8 cellular contexts compared by ENCODE assay signal in genomic region chr6:11232177-11232967, GRCh38. TPM values are rescaled to one million over a fixed set of nuclear protein-coding genes. Genes with fewer than 3 reads are reported as not detected.
DNase-seq lines count a peak whose midpoint lies in the region; ATAC-seq and TF ChIP-seq lines count a peak whose summit lies in the region.

Gene NEDD9 (minus strand): TSS chr6:11232668. CDS start chr6:11232515, 153 bp downstream.

- no peaks in the 10 kb centered on the region for H3K9me3 ChIP-seq in duodenal mucosa (ENCODE audit: control insufficient read depth in 1 of 2, low read length in 2 of 2)
- H3K9me3 ChIP-seq in right lobe of liver = no peaks in the 10 kb centered on the region

- TF ChIP-seq CTCF in right lobe of liver (IDR thresholded peaks at IDR 0.05) = peak in 1 of 4 donors; percentile 11

- DNase-seq in CD1c-positive myeloid dendritic cell (ENCODE audit: extremely low spot score) (peak; percentile 98), NCI-H82 treated with DMSO at 0.1 percent for 48 hours (lab: John Stamatoyannopoulos, UW; ENCODE audit: unreplicated experiment) (peak; percentile 75), right lobe of liver (peak; percentile 98 to 99 (median 99))
- peak; percentile 98 for DNase-seq in activated CD4-positive, alpha-beta memory T cell treated with anti-CD3 and anti-CD28 coated beads for 36 hours
- DNase-seq in stimulated activated CD4-positive, alpha-beta T cell treated with anti-CD3 and anti-CD28 coated beads, Interleukin-4, amount 100 ng/mL, for 4 hours = peak; percentile 88 to 96

- intact Hi-C loops in activated CD4-positive, alpha-beta memory T cell treated with anti-CD3 and anti-CD28 coated beads for 36 hours (cut with micrococcal nuclease) = loop anchor here (1.0 to 10.0 kb wide), 15 partner anchors 8 to 482 kb away; partner anchors contain the start of gene SMIM13
- intact Hi-C loops in right lobe of liver (cut with DNase I) = no loop called here

- POLR2A ChIA-PET in activated CD4-positive, alpha-beta memory T cell treated with anti-CD3 and anti-CD28 coated beads for 36 hours (lab: Charles Lee) = interaction anchor here (0.5 to 4.2 kb wide), 20 partner anchors 9 to 228 kb away, joined by 3 to 51 read pairs (median 4); no protein-coding TSS in a partner anchor

- peaks cover 8% of the 10 kb centered on the region for H3K36me3 Mint-ChIP-seq in activated CD4-positive, alpha-beta memory T cell treated with anti-CD3 and anti-CD28 coated beads for 36 hours

- ATAC-seq in GM19438 (IDR thresholded peaks at IDR 0.05; ENCODE audit: low read depth, unreplicated experiment) = peak; percentile 95
- ATAC-seq in HG03575 (IDR thresholded peaks at IDR 0.05; ENCODE audit: extremely low read depth, insufficient number of reproducible peaks, low FRiP score, unreplicated experiment) = peak; percentile 87
- peak; percentile 94 to 98 (median 97) for ATAC-seq in right lobe of liver

- peak; percentile 100 for TF ChIP-seq POLR2A in right lobe of liver (IDR thresholded peaks at IDR 0.05)

- H3K27me3 ChIP-seq in duodenal mucosa (ENCODE audit: control insufficient read depth in 1 of 2, insufficient read depth in 2 of 2, low read length in 2 of 2) = no peaks in the 10 kb centered on the region
- no peaks in the 10 kb centered on the region for H3K27me3 ChIP-seq in right lobe of liver

- H3K4me1 ChIP-seq in duodenal mucosa (ENCODE audit: control insufficient read depth in 1 of 2, insufficient read depth in 2 of 2, low read length in 2 of 2) = peaks cover 28 to 29% of the 10 kb centered on the region in 2 donors
- peaks cover 0 to 17% (median 0%) of the 10 kb centered on the region in 4 donors for H3K4me1 ChIP-seq in right lobe of liver

- peak within 1 kb of the TSS; percentile 86 to 96 for H3K9ac ChIP-seq in duodenal mucosa (ENCODE audit: low read depth in 1 of 2, low read length in 2 of 2)

- H3K27ac Mint-ChIP-seq in activated CD4-positive, alpha-beta memory T cell treated with anti-CD3 and anti-CD28 coated beads for 36 hours = peak within 1 kb of the TSS; percentile 96

- no peaks in the 10 kb centered on the region for H3K27me3 Mint-ChIP-seq in activated CD4-positive, alpha-beta memory T cell treated with anti-CD3 and anti-CD28 coated beads for 36 hours

- CTCF ChIA-PET in activated CD4-positive, alpha-beta memory T cell treated with anti-CD3 and anti-CD28 coated beads for 36 hours (lab: Charles Lee) = interaction anchor here (0.6 to 2.8 kb wide), 9 partner anchors 9 to 264 kb away, joined by 3 to 13 read pairs (median 3); no protein-coding TSS in a partner anchor

- H3K27ac ChIP-seq in duodenal mucosa (ENCODE audit: low read depth, low read length) (peak within 1 kb of the TSS; percentile 88), right lobe of liver (peak within 1 kb of the TSS; percentile 91 to 95 (median 93))

- H3K36me3 ChIP-seq in duodenal mucosa (ENCODE audit: control insufficient read depth in 1 of 2, insufficient read depth in 2 of 2, low read length in 2 of 2) = no peaks in the 10 kb centered on the region
- H3K36me3 ChIP-seq in right lobe of liver = no peaks in the 10 kb centered on the region

- peak within 1 kb of the TSS; percentile 81 for H3K4me3 Mint-ChIP-seq in activated CD4-positive, alpha-beta memory T cell treated with anti-CD3 and anti-CD28 coated beads for 36 hours

- peaks cover 66% of the 10 kb centered on the region for H3K4me1 Mint-ChIP-seq in activated CD4-positive, alpha-beta memory T cell treated with anti-CD3 and anti-CD28 coated beads for 36 hours (ENCODE audit: low read depth)

- peak within 1 kb of the TSS; percentile 78 to 89 for H3K4me3 ChIP-seq in duodenal mucosa (ENCODE audit: low read depth in 1 of 2, low read length in 2 of 2)
- H3K4me3 ChIP-seq in right lobe of liver = peak within 1 kb of the TSS; percentile 61 to 69 (median 65)

- under 1% methylated on average over 25 of the region's 31 CpGs for WGBS in right lobe of liver (ENCODE audit: insufficient coverage, low coverage, low lambda C conversion rate, missing lambda C conversion rate)

- H3K9me3 Mint-ChIP-seq in activated CD4-positive, alpha-beta memory T cell treated with anti-CD3 and anti-CD28 coated beads for 36 hours = no peaks in the 10 kb centered on the region

RNA-seq across cellular contexts. Expression of gene NEDD9, which starts in this region (rescaled TPM):
- 10 to 100 TPM; 26.6 to 31.5 TPM for total RNA-seq in activated CD4-positive, alpha-beta memory T cell treated with anti-CD3 and anti-CD28 coated beads for 36 hours
- total RNA-seq in right lobe of liver = 10 to 100 TPM in 4 of 6 experiments, 1 to 10 TPM in 2; 5.1 to 59.8 (median 26.2) TPM

Comparison
In these comparisons a context has a peak if more than half of its experiments do, and no peak if none do; other contexts are left out.
1. Peak in every context shown above with its lines: DNase-seq, ATAC-seq, H3K4me3 ChIP-seq and H3K27ac ChIP-seq.